15 cellular contexts compared by ENCODE assay signal in the genomic region with DNA sequence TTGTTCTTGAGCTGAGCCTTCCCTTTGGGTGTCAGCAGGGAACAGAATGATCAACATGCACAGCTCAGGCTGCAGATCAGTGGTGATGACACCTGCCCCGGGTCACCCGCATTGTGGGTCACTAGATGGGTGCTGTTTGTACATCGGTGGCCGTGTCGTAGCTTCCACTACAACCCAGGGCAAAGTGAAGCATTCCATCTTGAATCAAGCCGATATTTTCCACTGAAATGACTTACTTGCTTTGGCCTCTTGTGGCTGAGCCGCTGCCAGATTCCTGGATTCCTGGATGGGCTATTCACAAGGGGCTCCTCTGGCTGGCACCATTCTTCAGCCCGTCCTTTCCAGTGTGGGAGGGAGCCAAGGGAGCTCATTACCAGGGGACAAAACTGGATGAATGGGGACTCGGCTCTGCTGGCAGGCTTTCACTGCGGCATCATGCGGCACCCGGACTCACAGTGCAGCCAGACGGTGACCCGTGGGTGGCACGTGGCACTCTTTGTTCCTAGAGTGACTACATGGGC.
A peak's percentile ranks its signal among the peaks of the same experiment; 100 is the strongest.
DNase-seq lines count a peak whose midpoint lies in the region; ATAC-seq and TF ChIP-seq lines count a peak whose summit lies in the region.
"Had no signal": no experiment of that assay in that cellular context is flagged by ENCODE, and none has a peak within 500 bp of the region (broad histone marks: within the 10 kb centered on the region; RNA-seq: fewer than 3 reads in every experiment).

No MANE protein-coding gene starts in this region.

- TF ChIP-seq CTCF in astrocyte of the spinal cord (IDR thresholded peaks at IDR 0.05; ENCODE audit: low read depth, low read length) (no peak), right atrium auricular region (IDR thresholded peaks at IDR 0.05) (no peak)

- peaks cover 0 to 84% of the 10 kb centered on the region in 2 donors for H3K4me1 ChIP-seq in right atrium auricular region

- intact Hi-C loops in sciatic nerve (cut with DNase I): no loop called here

- H3K27me3 ChIP-seq in right atrium auricular region: no peaks in the 10 kb centered on the region
- H3K27me3 ChIP-seq: BE2C, esophagus muscularis mucosa had no signal

- no peaks in the 10 kb centered on the region for H3K9me3 ChIP-seq in right atrium auricular region
- H3K9me3 ChIP-seq: BE2C, esophagus muscularis mucosa had no signal

- H3K4me3 ChIP-seq in astrocyte of the spinal cord (ENCODE audit: low read depth, low read length) (no peak overlapping the region), right atrium auricular region (no peak overlapping the region)
- H3K4me3 ChIP-seq: esophagus muscularis mucosa had no signal

- peaks cover 7% of the 10 kb centered on the region for H3K36me3 ChIP-seq in right atrium auricular region
- H3K36me3 ChIP-seq: BE2C had no signal

- DNase-seq in NCI-H446 treated with DMSO at 0.1 percent for 48 hours (lab: John Stamatoyannopoulos, UW): peak; percentile 82
- DNase-seq in astrocyte of the spinal cord (ENCODE audit: low read depth, low spot score): peak; percentile 18
- DNase-seq in right atrium auricular region (ENCODE audit: low spot score): peak; percentile 70
- DNase-seq in sciatic nerve (ENCODE audit: low spot score): peak; percentile 64
- no peak for DNase-seq in NCI-H1694 (lab: John Stamatoyannopoulos, UW)
- no peak for DNase-seq in activated CD8-positive, alpha-beta memory T cell treated with anti-CD3 and anti-CD28 coated beads, Interleukin-2, amount 50 U/mL, for 4 hours
- DNase-seq: amniotic stem cell, BE2C, kidney glomerular epithelial cell, NCI-H1048, NCI-H345 had no signal

- peak overlapping the region; percentile 74 to 77 for H3K27ac ChIP-seq in right atrium auricular region
- H3K27ac ChIP-seq: esophagus muscularis mucosa had no signal

- peak; percentile 35 for ATAC-seq in sciatic nerve
- no peak for ATAC-seq in HG02938 (IDR thresholded peaks at IDR 0.05; ENCODE audit: unreplicated experiment)
- ATAC-seq: activated T-helper 17 cell treated with anti-CD3 and anti-CD28 coated beads, Interleukin-2, amount 50 U/mL, for 72 hours; Panc1 had no signal

- in situ Hi-C loops in astrocyte of the spinal cord (cut with HindIII; ENCODE audit: low sequenced_read_pairs): no loop called here

Comparison
In these comparisons a context has a peak if more than half of its experiments do, and no peak if none do; other contexts are left out.
1. DNase-seq: peak in NCI-H446 treated with DMSO at 0.1 percent for 48 hours (single experiment), astrocyte of the spinal cord (single experiment), right atrium auricular region (single experiment) and sciatic nerve (single experiment); none in NCI-H1694 (single experiment) and activated CD8-positive, alpha-beta memory T cell treated with anti-CD3 and anti-CD28 coated beads, Interleukin-2, amount 50 U/mL, for 4 hours (single experiment).